In the genomic region with DNA sequence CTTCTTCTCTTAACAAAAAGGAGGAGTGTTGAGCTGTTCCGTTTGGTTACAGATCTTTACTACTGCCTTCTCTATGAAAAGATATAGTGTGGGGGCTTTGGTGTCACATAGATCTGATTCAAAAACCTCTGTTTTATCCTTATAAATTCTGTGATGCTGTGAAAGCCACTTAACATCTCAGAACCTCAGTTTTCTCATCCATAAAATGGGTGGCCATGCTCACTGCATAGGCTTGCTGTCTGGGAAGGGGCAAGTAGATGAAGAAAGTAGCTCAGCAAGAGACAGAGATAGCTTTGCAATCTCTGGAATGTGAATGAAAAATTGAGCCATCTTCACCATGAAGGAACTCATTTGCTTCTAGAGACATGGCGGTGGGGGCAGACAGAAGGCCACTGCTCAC, we compare ENCODE assay signal across 1 cellular context.
TF ChIP-seq lines count a peak whose summit lies in the region.

No MANE protein-coding gene starts in this region.

TF ChIP-seq in H1, 55 proteins besides CTCF, POLR2A, EP300 and RAD21:
- TF ChIP-seq, protein P1, sequence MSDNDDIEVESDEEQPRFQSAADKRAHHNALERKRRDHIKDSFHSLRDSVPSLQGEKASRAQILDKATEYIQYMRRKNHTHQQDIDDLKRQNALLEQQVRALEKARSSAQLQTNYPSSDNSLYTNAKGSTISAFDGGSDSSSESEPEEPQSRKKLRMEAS (IDR thresholded peaks at IDR 0.05): no peak
- TF ChIP-seq KDM1A (IDR thresholded peaks at IDR 0.05; ENCODE audit: borderline replicate concordance, low read length): peak; percentile 74
- no peak for TF ChIP-seq TAF7 (optimal IDR thresholded peaks at IDR 0.05; ENCODE audit: borderline replicate concordance, low read depth, low read length)
- TF ChIP-seq JUND (IDR thresholded peaks at IDR 0.05; ENCODE audit: low read length): no peak
- TF ChIP-seq FOSL1 (IDR thresholded peaks at IDR 0.05; ENCODE audit: insufficient read depth, low read depth, low read length): no peak
- TF ChIP-seq, protein P2, sequence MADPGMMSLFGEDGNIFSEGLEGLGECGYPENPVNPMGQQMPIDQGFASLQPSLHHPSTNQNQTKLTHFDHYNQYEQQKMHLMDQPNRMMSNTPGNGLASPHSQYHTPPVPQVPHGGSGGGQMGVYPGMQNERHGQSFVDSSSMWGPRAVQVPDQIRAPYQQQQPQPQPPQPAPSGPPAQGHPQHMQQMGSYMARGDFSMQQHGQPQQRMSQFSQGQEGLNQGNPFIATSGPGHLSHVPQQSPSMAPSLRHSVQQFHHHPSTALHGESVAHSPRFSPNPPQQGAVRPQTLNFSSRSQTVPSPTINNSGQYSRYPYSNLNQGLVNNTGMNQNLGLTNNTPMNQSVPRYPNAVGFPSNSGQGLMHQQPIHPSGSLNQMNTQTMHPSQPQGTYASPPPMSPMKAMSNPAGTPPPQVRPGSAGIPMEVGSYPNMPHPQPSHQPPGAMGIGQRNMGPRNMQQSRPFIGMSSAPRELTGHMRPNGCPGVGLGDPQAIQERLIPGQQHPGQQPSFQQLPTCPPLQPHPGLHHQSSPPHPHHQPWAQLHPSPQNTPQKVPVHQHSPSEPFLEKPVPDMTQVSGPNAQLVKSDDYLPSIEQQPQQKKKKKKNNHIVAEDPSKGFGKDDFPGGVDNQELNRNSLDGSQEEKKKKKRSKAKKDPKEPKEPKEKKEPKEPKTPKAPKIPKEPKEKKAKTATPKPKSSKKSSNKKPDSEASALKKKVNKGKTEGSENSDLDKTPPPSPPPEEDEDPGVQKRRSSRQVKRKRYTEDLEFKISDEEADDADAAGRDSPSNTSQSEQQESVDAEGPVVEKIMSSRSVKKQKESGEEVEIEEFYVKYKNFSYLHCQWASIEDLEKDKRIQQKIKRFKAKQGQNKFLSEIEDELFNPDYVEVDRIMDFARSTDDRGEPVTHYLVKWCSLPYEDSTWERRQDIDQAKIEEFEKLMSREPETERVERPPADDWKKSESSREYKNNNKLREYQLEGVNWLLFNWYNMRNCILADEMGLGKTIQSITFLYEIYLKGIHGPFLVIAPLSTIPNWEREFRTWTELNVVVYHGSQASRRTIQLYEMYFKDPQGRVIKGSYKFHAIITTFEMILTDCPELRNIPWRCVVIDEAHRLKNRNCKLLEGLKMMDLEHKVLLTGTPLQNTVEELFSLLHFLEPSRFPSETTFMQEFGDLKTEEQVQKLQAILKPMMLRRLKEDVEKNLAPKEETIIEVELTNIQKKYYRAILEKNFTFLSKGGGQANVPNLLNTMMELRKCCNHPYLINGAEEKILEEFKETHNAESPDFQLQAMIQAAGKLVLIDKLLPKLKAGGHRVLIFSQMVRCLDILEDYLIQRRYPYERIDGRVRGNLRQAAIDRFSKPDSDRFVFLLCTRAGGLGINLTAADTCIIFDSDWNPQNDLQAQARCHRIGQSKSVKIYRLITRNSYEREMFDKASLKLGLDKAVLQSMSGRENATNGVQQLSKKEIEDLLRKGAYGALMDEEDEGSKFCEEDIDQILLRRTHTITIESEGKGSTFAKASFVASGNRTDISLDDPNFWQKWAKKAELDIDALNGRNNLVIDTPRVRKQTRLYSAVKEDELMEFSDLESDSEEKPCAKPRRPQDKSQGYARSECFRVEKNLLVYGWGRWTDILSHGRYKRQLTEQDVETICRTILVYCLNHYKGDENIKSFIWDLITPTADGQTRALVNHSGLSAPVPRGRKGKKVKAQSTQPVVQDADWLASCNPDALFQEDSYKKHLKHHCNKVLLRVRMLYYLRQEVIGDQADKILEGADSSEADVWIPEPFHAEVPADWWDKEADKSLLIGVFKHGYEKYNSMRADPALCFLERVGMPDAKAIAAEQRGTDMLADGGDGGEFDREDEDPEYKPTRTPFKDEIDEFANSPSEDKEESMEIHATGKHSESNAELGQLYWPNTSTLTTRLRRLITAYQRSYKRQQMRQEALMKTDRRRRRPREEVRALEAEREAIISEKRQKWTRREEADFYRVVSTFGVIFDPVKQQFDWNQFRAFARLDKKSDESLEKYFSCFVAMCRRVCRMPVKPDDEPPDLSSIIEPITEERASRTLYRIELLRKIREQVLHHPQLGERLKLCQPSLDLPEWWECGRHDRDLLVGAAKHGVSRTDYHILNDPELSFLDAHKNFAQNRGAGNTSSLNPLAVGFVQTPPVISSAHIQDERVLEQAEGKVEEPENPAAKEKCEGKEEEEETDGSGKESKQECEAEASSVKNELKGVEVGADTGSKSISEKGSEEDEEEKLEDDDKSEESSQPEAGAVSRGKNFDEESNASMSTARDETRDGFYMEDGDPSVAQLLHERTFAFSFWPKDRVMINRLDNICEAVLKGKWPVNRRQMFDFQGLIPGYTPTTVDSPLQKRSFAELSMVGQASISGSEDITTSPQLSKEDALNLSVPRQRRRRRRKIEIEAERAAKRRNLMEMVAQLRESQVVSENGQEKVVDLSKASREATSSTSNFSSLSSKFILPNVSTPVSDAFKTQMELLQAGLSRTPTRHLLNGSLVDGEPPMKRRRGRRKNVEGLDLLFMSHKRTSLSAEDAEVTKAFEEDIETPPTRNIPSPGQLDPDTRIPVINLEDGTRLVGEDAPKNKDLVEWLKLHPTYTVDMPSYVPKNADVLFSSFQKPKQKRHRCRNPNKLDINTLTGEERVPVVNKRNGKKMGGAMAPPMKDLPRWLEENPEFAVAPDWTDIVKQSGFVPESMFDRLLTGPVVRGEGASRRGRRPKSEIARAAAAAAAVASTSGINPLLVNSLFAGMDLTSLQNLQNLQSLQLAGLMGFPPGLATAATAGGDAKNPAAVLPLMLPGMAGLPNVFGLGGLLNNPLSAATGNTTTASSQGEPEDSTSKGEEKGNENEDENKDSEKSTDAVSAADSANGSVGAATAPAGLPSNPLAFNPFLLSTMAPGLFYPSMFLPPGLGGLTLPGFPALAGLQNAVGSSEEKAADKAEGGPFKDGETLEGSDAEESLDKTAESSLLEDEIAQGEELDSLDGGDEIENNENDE (IDR thresholded peaks at IDR 0.05; ENCODE audit: insufficient replicate concordance, low read length): no peak
- TF ChIP-seq SIX5 (IDR thresholded peaks at IDR 0.05; ENCODE audit: low read depth, low read length): no peak
